In genomic region chrX:367349-367748, GRCh38 we compare ENCODE assay signal across 15 cellular contexts.
"Had no signal": no experiment of that assay in that cellular context is flagged by ENCODE, and none has a peak within 500 bp of the region (broad histone marks: within the 10 kb centered on the region; RNA-seq: fewer than 3 reads in every experiment).

No MANE protein-coding gene starts in this region.

- H3K9me3 Mint-ChIP-seq: activated naive CD4-positive, alpha-beta T cell treated with anti-CD3 and anti-CD28 coated beads, Interleukin-2, amount 50 U/mL, for 24 hours; natural killer cell treated with Interleukin-12 subunit alpha and Interleukin-12 subunit beta and Interleukin-15 and Interleukin-18, amount 100 ng/mL, for 72 hours had no signal

- H3K9me3 ChIP-seq: SK-N-SH, thyroid gland had no signal

- H3K27ac Mint-ChIP-seq: activated naive CD4-positive, alpha-beta T cell treated with anti-CD3 and anti-CD28 coated beads, Interleukin-2, amount 50 U/mL, for 24 hours; activated T-cell treated with anti-CD3 and anti-CD28 coated beads, Interleukin-2, amount 50 U/mL, for 24 hours; memory B cell; natural killer cell treated with Interleukin-12 subunit alpha and Interleukin-12 subunit beta and Interleukin-15 and Interleukin-18, amount 100 ng/mL, for 72 hours; stimulated activated naive CD8-positive, alpha-beta T cell treated with anti-CD3 and anti-CD28 coated beads, Interleukin-15, amount 100 ng/mL, for 72 hours had no signal

- H3K9ac ChIP-seq: SK-N-SH had no signal

- DNase-seq: activated CD4-positive, alpha-beta T cell treated with anti-CD3 and anti-CD28 coated beads, Interleukin-2, amount 50 U/mL, for 4 hours; activated effector memory CD4-positive, alpha-beta T cell treated with Interleukin-2 at 50 U/mL for 16 hours; activated T-cell treated with anti-CD3 and anti-CD28 coated beads, Interleukin-2, amount 50 U/mL, for 24 hours; brain microvascular endothelial cell; glutamatergic neuron; SK-N-SH; stimulated activated CD4-positive, alpha-beta T cell treated with anti-CD3 and anti-CD28 coated beads, Interleukin-4, amount 100 ng/mL, for 4 hours; stimulated activated naive CD8-positive, alpha-beta T cell treated with anti-CD3 and anti-CD28 coated beads, Interleukin-15, amount 100 ng/mL, for 72 hours; thyroid gland had no signal

- ATAC-seq: activated CD4-positive, CD25-positive, alpha-beta regulatory T cell treated with anti-CD3 and anti-CD28 coated beads, Interleukin-2, amount 50 U/mL, for 24 hours; esophagus mucosa; left lobe of liver; natural killer cell treated with Interleukin-12 subunit alpha and Interleukin-12 subunit beta and Interleukin-15 and Interleukin-18, amount 100 ng/mL, for 72 hours; stimulated activated naive CD8-positive, alpha-beta T cell treated with anti-CD3 and anti-CD28 coated beads, Interleukin-15, amount 100 ng/mL, for 72 hours had no signal

- H3K27me3 ChIP-seq: thyroid gland had no signal

- H3K4me3 ChIP-seq: thyroid gland had no signal

- H3K27ac ChIP-seq: brain microvascular endothelial cell, thyroid gland had no signal

- H3K9me2 ChIP-seq: SK-N-SH had no signal

- H3K4me1 ChIP-seq: thyroid gland had no signal

- H3K4me3 Mint-ChIP-seq: activated naive CD4-positive, alpha-beta T cell treated with anti-CD3 and anti-CD28 coated beads, Interleukin-2, amount 50 U/mL, for 24 hours; activated T-cell treated with anti-CD3 and anti-CD28 coated beads, Interleukin-2, amount 50 U/mL, for 24 hours; memory B cell; natural killer cell treated with Interleukin-12 subunit alpha and Interleukin-12 subunit beta and Interleukin-15 and Interleukin-18, amount 100 ng/mL, for 72 hours; stimulated activated naive CD8-positive, alpha-beta T cell treated with anti-CD3 and anti-CD28 coated beads, Interleukin-15, amount 100 ng/mL, for 72 hours had no signal

- H3K4me2 ChIP-seq: SK-N-SH had no signal

- H3K36me3 ChIP-seq: brain microvascular endothelial cell, thyroid gland had no signal
